Comparison of ENCODE assay signal across 1 cellular context in the genomic region with DNA sequence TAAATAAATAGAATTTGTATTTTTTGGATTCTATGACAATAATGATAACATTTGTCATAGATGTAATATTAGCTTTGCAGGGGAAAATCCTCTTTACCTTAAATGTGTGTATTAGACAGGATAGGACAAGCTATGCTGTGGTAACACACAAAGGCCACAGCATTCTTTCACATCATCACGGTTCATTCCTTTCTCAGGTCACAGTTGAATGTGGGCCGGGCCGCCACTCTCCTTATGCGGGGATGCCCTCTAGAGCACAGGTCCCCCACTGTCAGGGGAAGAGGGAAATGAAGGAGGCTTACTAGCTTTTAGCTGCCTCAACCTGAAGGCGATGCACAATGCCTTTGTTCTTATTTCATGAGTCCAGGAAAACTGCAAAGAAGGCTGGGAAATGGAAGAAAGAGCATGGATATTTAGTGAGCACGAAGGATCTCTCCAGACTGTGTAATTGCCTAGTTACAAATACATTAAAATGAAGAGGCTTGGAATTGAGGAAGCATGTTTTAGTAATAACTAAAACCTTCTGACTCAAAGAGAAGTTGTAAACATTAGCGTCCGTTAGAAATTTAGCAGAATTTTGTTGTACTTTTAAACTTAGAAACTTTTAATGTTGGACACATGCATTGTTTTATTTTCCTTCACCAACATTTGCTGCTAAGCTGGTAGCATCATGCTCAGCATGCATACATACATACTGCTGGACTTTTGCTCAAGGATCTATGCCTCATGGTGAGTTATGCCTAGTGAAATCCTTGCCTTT.
TF ChIP-seq lines count a peak whose summit lies in the region.

No MANE protein-coding gene starts in this region.

TF ChIP-seq in GM12878, 131 proteins besides CTCF, POLR2A, EP300 and RAD21 (continued from another document):
- TF ChIP-seq POLR2AphosphoS5 (IDR thresholded peaks at IDR 0.05; ENCODE audit: low read length) (no peak), YBX1 (IDR thresholded peaks at IDR 0.05) (no peak), SMC3 (IDR thresholded peaks at IDR 0.05; ENCODE audit: borderline replicate concordance, low read length) (peak; percentile 6; the same call in 1 of the 2 replicates), PML (IDR thresholded peaks at IDR 0.05; ENCODE audit: low read length) (no peak), NR2C1 (IDR thresholded peaks at IDR 0.05) (no peak), RFX5 (IDR thresholded peaks at IDR 0.05; ENCODE audit: low read depth, low read length) (no peak)
